8 cellular contexts compared by ENCODE assay signal in the genomic region with DNA sequence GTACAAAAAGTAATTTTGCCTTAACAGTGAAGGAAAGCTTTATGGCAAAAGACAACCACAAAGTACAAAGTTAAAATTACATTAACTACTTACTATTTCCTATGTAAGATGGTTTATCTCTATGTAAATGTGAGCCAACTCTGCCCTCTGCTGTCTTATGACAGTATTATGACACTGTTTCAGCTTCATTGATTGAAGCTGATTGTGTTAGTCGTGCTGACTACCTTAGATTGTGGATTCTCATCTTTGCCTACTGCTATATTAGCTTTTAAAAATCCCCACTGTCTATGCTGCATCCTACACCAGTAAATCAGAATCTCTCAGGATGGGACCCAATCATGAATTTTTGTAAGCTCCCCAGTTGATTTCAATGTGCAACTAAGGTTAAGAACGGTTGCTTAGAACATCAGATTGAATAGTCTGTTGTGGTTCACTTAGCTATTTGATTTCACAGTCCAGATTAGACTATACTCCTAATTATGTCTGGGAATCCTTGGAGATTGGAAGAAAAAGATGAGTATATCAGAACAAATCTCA. TPM values are rescaled to one million over a fixed set of nuclear protein-coding genes. Genes with fewer than 3 reads are reported as not detected.
DNase-seq lines count a peak whose midpoint lies in the region; ATAC-seq lines count a peak whose summit lies in the region.

No MANE protein-coding gene starts in this region.

- H3K4me2 ChIP-seq in mesenchymal stem cell (ENCODE audit: low read length, poor library complexity, severe bottlenecking), result no peak overlapping the region

- H2BK12ac ChIP-seq in mesenchymal stem cell (ENCODE audit: low read length in 2 of 2), result no peak overlapping the region

- H3K4me1 ChIP-seq in mesenchymal stem cell (ENCODE audit: control insufficient read depth, insufficient read depth, low read depth, low read length), result no peaks in the 10 kb centered on the region

- H3K4me3 ChIP-seq in mesenchymal stem cell (ENCODE audit: insufficient read depth in 1 of 2, low read depth in 1 of 2, low read length in 2 of 2), result no peak overlapping the region

- H2AFZ ChIP-seq in mesenchymal stem cell (ENCODE audit: low read depth, low read length), result no peak overlapping the region

- H3K27ac ChIP-seq in mesenchymal stem cell (ENCODE audit: low read length, poor library complexity, severe bottlenecking), result no peak overlapping the region

- H3K14ac ChIP-seq in mesenchymal stem cell (ENCODE audit: low read length in 2 of 2), result no peak overlapping the region

- H3K9ac ChIP-seq in mesenchymal stem cell (ENCODE audit: low read length), result no peak overlapping the region

- no peaks in the 10 kb centered on the region for H3K9me3 ChIP-seq in mesenchymal stem cell (ENCODE audit: control insufficient read depth, low read length)

- no peak overlapping the region for H2BK120ac ChIP-seq in mesenchymal stem cell (ENCODE audit: low read depth, low read length)

- H2AK5ac ChIP-seq in mesenchymal stem cell (ENCODE audit: low read length, severe bottlenecking), result no peak overlapping the region

- DNase-seq in ACHN (peak; percentile 57), Daoy (ENCODE audit: low read depth) (peak; percentile 65), LoVo (ENCODE audit: low spot score) (peak; percentile 61), RKO (ENCODE audit: low spot score) (peak; percentile 76), dermis blood vessel endothelial cell (peak; percentile 78), mesenchymal stem cell (peak; percentile 74)

- no peak overlapping the region for H4K8ac ChIP-seq in mesenchymal stem cell (ENCODE audit: low read length)

- no peak overlapping the region for H4K91ac ChIP-seq in mesenchymal stem cell (ENCODE audit: low read length)

- H3K23ac ChIP-seq in mesenchymal stem cell (ENCODE audit: low read length in 2 of 2), result no peak overlapping the region

- 14% methylated on average over 1 of the region's 2 CpGs for WGBS in mesenchymal stem cell

- no peaks in the 10 kb centered on the region for H3K36me3 ChIP-seq in mesenchymal stem cell (ENCODE audit: control insufficient read depth in 1 of 2, insufficient read depth in 2 of 2, low read depth in 1 of 2, low read length in 2 of 2)

- ATAC-seq in GM21576 (IDR thresholded peaks at IDR 0.05; ENCODE audit: unreplicated experiment) (no peak), HG03378 (IDR thresholded peaks at IDR 0.05; ENCODE audit: unreplicated experiment) (no peak)

- no peak overlapping the region for H2BK5ac ChIP-seq in mesenchymal stem cell (ENCODE audit: low read depth, low read length, poor library complexity, severe bottlenecking)

- H3K18ac ChIP-seq in mesenchymal stem cell (ENCODE audit: low read depth in 1 of 2, low read length in 2 of 2), result no peak overlapping the region

- peaks cover 4 to 34% of the 10 kb centered on the region in 2 experiments for H3K27me3 ChIP-seq in mesenchymal stem cell (ENCODE audit: control insufficient read depth in 1 of 2, insufficient read depth in 1 of 2, low read length in 2 of 2)

- in situ Hi-C loops in ACHN (cut with HindIII; ENCODE audit: low pct_ligation_motif_present, low pct_unique_long_range_greater_than_20kb, low sequenced_read_pairs), result no loop called here

- H3K79me1 ChIP-seq in mesenchymal stem cell (replicated peaks; ENCODE audit: low read length, poor library complexity, severe bottlenecking), result no peaks in the 10 kb centered on the region

- H2BK15ac ChIP-seq in mesenchymal stem cell (ENCODE audit: low read depth, poor library complexity, severe bottlenecking), result no peak overlapping the region

- H3K4ac ChIP-seq in mesenchymal stem cell (ENCODE audit: low read depth in 1 of 2, low read length in 2 of 2), result no peak overlapping the region

RNA-seq across cellular contexts. Expression of a gene that starts 12.2 kb away (rescaled TPM):
- 1.3 and 2.2 TPM in 2 replicates for total RNA-seq in Daoy (2014; rRNA removed; shearing (Covaris generic))
- under 0.01 and 0.05 TPM in 2 replicates for total RNA-seq in dermis blood vessel endothelial cell
- polyA plus RNA-seq in mesenchymal stem cell (2013, experiment 1 of 2), result 0.03 TPM
- polyA plus RNA-seq in mesenchymal stem cell (2013, experiment 2 of 2), result 0.08 TPM

RNA-seq across cellular contexts. Expression of a gene that starts 22.3 kb away (rescaled TPM):
- 82.5 and 130 TPM in 2 replicates for total RNA-seq in Daoy (2014; rRNA removed; shearing (Covaris generic))
- 60.9 and 62.2 TPM in 2 replicates for total RNA-seq in dermis blood vessel endothelial cell
- polyA plus RNA-seq in mesenchymal stem cell (2013, experiment 1 of 2), result 80.1 TPM
- 83.0 TPM for polyA plus RNA-seq in mesenchymal stem cell (2013, experiment 2 of 2)

RNA-seq across cellular contexts. Expression of a gene that starts 50.6 kb away (rescaled TPM):
- total RNA-seq in Daoy (2014; rRNA removed; shearing (Covaris generic)), result not detected in 2 replicates
- total RNA-seq in dermis blood vessel endothelial cell, result not detected in 2 replicates
- polyA plus RNA-seq in mesenchymal stem cell (2013, experiment 1 of 2), result not detected
- polyA plus RNA-seq in mesenchymal stem cell (2013, experiment 2 of 2), result not detected
